In the genomic region with DNA sequence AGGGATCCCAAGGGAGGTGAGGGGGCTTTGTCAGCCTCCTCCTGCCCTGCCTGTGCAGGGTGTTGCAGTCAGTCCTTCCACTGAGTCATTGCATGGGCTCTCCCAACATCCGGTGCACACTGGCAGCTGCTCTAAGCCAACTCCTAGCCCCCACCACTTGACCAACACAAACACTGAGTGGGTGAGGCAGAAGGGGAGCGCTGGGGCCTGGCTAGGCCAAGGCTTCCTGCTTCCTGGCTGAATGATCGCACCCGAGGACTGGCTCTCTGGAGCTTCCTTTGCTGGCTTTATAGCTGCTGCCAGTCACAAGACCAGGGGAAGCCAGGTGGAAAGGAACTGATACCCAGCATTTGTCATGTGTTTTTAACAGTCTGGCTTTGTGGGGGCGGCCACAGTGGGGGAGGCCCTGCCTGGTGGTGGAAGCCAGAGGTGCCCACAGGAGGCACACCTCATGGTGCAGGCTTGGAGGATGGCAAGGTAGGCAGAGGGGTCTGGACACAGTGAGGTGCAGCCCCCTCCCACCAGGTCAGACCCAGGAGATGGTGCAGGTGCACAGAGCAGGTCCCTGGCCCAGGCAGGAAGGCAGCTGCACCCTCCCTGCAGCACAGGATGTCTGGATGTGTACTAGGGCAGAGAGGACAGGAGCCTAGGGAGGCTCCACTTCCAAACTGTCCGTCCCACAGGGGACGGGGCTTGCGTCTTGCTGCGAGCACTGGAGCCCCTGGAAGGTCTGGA, we compare ENCODE assay signal across 8 cellular contexts. TPM values are rescaled to one million over a fixed set of nuclear protein-coding genes. Genes with fewer than 3 reads are reported as not detected.
DNase-seq lines count a peak whose midpoint lies in the region; ATAC-seq and TF ChIP-seq lines count a peak whose summit lies in the region.

No MANE protein-coding gene starts in this region.

- in situ Hi-C loops in GM13976 (cut with MboI; ENCODE audit: low sequenced_read_pairs, unreplicated experiment): no loop called here

- H4K20me1 ChIP-seq in OCI-LY7 (ENCODE audit: insufficient read depth, low read length): no peaks in the 10 kb centered on the region

- peak overlapping the region; percentile 75 for H3K27ac ChIP-seq in OCI-LY7 (ENCODE audit: low read depth, low read length, poor library complexity, severe bottlenecking)

- H3K4me1 ChIP-seq in OCI-LY7 (ENCODE audit: insufficient read depth, low read length, poor library complexity, severe bottlenecking): peaks cover 20% of the 10 kb centered on the region

- H3K36me3 Mint-ChIP-seq in activated naive CD4-positive, alpha-beta T cell treated with anti-CD3 and anti-CD28 coated beads, Interleukin-2, amount 50 U/mL, for 72 hours: peaks cover 0 to 1% of the 10 kb centered on the region in 2 donors

- TF ChIP-seq CTCF in GM13976 (IDR thresholded peaks at IDR 0.05; ENCODE audit: borderline replicate concordance, control extremely low read depth, extremely low read depth, insufficient read depth, missing control alignments) (no peak), OCI-LY7 (conservative IDR thresholded peaks at IDR 0.05; ENCODE audit: low read length) (no peak)

- no peaks in the 10 kb centered on the region for H3K9me3 ChIP-seq in OCI-LY7 (ENCODE audit: low read length)

- DNase-seq in GM13976 (ENCODE audit: low spot score) (peak; percentile 80), OCI-LY7 (ENCODE audit: low spot score) (peak; percentile 83), cardiac septum (ENCODE audit: low spot score) (peak; percentile 86), NCI-H187 treated with DMSO at 0.1 percent for 48 hours (lab: John Stamatoyannopoulos, UW) (no peak), NCI-H748 treated with DMSO at 0.1 percent for 48 hours (lab: John Stamatoyannopoulos, UW) (no peak)
- DNase-seq in activated naive CD4-positive, alpha-beta T cell treated with anti-CD3 and anti-CD28 coated beads, Interleukin-2, amount 50 U/mL, for 72 hours (ENCODE audit: low spot score in 2 of 2): peak; percentile 58 to 83
- peak; percentile 54 for DNase-seq in stimulated activated CD4-positive, alpha-beta T cell treated with anti-CD3 and anti-CD28 coated beads, Interleukin-15, amount 100 ng/mL, for 48 hours (ENCODE audit: low read depth in 2 of 2)

- H3K79me2 ChIP-seq in OCI-LY7 (ENCODE audit: insufficient read depth, low read depth, low read length): no peaks in the 10 kb centered on the region

- H3K9me3 Mint-ChIP-seq in activated naive CD4-positive, alpha-beta T cell treated with anti-CD3 and anti-CD28 coated beads, Interleukin-2, amount 50 U/mL, for 72 hours: no peaks in the 10 kb centered on the region

- peaks cover 45% of the 10 kb centered on the region for H3K36me3 ChIP-seq in OCI-LY7 (ENCODE audit: insufficient read depth, low read length)

- no peak overlapping the region for H3K4me3 ChIP-seq in OCI-LY7 (ENCODE audit: low read depth, low read length, poor library complexity, severe bottlenecking)

- peak overlapping the region; percentile 89 to 92 for H3K27ac Mint-ChIP-seq in activated naive CD4-positive, alpha-beta T cell treated with anti-CD3 and anti-CD28 coated beads, Interleukin-2, amount 50 U/mL, for 72 hours

- POLR2A ChIA-PET in OCI-LY7 (lab: Charles Lee): interaction anchor here (0.5 kb wide), 1 partner anchor 587 kb away, joined by 4 read pairs; no protein-coding TSS in a partner anchor

- intact Hi-C loops in OCI-LY7 (cut with micrococcal nuclease; ENCODE audit: unreplicated experiment): no loop called here
- intact Hi-C loops in cardiac septum (cut with DNase I): no loop called here

- H3K9me2 ChIP-seq in OCI-LY7 (ENCODE audit: insufficient read depth, low read length): no peaks in the 10 kb centered on the region

- CTCF ChIA-PET in OCI-LY7 (lab: Charles Lee; ENCODE audit: unreplicated experiment): interaction anchor here (1.2 kb wide), 1 partner anchor 12 kb away, joined by 4 read pairs; no protein-coding TSS in a partner anchor

- peak; percentile 62 for ATAC-seq in HG03066 (IDR thresholded peaks at IDR 0.05; ENCODE audit: low read depth, unreplicated experiment)
- ATAC-seq in activated naive CD4-positive, alpha-beta T cell treated with anti-CD3 and anti-CD28 coated beads, Interleukin-2, amount 50 U/mL, for 72 hours: peak; percentile 90 to 94

- H2AFZ ChIP-seq in OCI-LY7 (ENCODE audit: low read length): no peak overlapping the region

- BruUV-seq in OCI-LY7 (replicated peaks; lab: Mats Ljungman, UMichigan): no TSS peak

- peak overlapping the region; percentile 37 for H3K4me2 ChIP-seq in OCI-LY7 (ENCODE audit: low read length)

RNA-seq across cellular contexts. Expression of gene MPG, which starts 6.9 kb away (rescaled TPM):
- total RNA-seq in OCI-LY7 (2014; rRNA removed; shearing (Covaris generic)): 119 and 126 TPM in 2 replicates
- total RNA-seq in OCI-LY7 (2022) (54.2 and 58.1 TPM in 2 replicates), cardiac septum (33.6 TPM)
- total RNA-seq in activated naive CD4-positive, alpha-beta T cell treated with anti-CD3 and anti-CD28 coated beads, Interleukin-2, amount 50 U/mL, for 72 hours: 10 to 100 TPM; 32.6 to 65.6 TPM

RNA-seq across cellular contexts. Expression of gene RHBDF1, which starts 12.5 kb away (rescaled TPM):
- 0.10 and 0.13 TPM in 2 replicates for total RNA-seq in OCI-LY7 (2014; rRNA removed; shearing (Covaris generic))
- 0.66 and 0.68 TPM in 2 replicates for total RNA-seq in OCI-LY7 (2022)
- total RNA-seq in activated naive CD4-positive, alpha-beta T cell treated with anti-CD3 and anti-CD28 coated beads, Interleukin-2, amount 50 U/mL, for 72 hours: under 1 TPM; 0.23 to 0.47 TPM
- total RNA-seq in cardiac septum: 31.4 TPM

RNA-seq across cellular contexts. Expression of gene SNRNP25, which starts 31.3 kb away (rescaled TPM):
- 61.4 and 68.1 TPM in 2 replicates for total RNA-seq in OCI-LY7 (2014; rRNA removed; shearing (Covaris generic))
- 63.0 and 68.3 TPM in 2 replicates for total RNA-seq in OCI-LY7 (2022)
- 10 to 100 TPM; 47.6 to 53.4 TPM for total RNA-seq in activated naive CD4-positive, alpha-beta T cell treated with anti-CD3 and anti-CD28 coated beads, Interleukin-2, amount 50 U/mL, for 72 hours
- total RNA-seq in cardiac septum: 45.6 TPM

RNA-seq across cellular contexts. Expression of gene POLR3K, which starts 31.5 kb away (rescaled TPM):
- total RNA-seq in OCI-LY7 (2014; rRNA removed; shearing (Covaris generic)): 26.2 and 28.6 TPM in 2 replicates
- total RNA-seq in OCI-LY7 (2022) (73.6 and 74.1 TPM in 2 replicates), cardiac septum (9.2 TPM)
- total RNA-seq in activated naive CD4-positive, alpha-beta T cell treated with anti-CD3 and anti-CD28 coated beads, Interleukin-2, amount 50 U/mL, for 72 hours: 10 to 100 TPM; 40.6 to 44.3 TPM

RNA-seq across cellular contexts. Expression of gene NPRL3, which starts 53.6 kb away (rescaled TPM):
- 12.8 and 14.2 TPM in 2 replicates for total RNA-seq in OCI-LY7 (2014; rRNA removed; shearing (Covaris generic))
- total RNA-seq in OCI-LY7 (2022) (50.2 and 50.9 TPM in 2 replicates), cardiac septum (24.0 TPM)
- total RNA-seq in activated naive CD4-positive, alpha-beta T cell treated with anti-CD3 and anti-CD28 coated beads, Interleukin-2, amount 50 U/mL, for 72 hours: 10 to 100 TPM; 27.4 to 51.3 TPM

Comparison
In these comparisons a context has a peak if more than half of its experiments do, and no peak if none do; other contexts are left out.
1. DNase-seq: peak in GM13976 (single experiment), OCI-LY7 (single experiment), activated naive CD4-positive, alpha-beta T cell treated with anti-CD3 and anti-CD28 coated beads, Interleukin-2, amount 50 U/mL, for 72 hours (2 of 2), cardiac septum (single experiment) and stimulated activated CD4-positive, alpha-beta T cell treated with anti-CD3 and anti-CD28 coated beads, Interleukin-15, amount 100 ng/mL, for 48 hours (2 of 2); none in NCI-H187 treated with DMSO at 0.1 percent for 48 hours (single experiment) and NCI-H748 treated with DMSO at 0.1 percent for 48 hours (single experiment).
2. RNA of gene RHBDF1, which starts 12.5 kb away (total RNA-seq): 31.4 TPM in cardiac septum (single experiment); 0.10 to 0.68 TPM in OCI-LY7 and 0.23 to 0.47 TPM in activated naive CD4-positive, alpha-beta T cell treated with anti-CD3 and anti-CD28 coated beads, Interleukin-2, amount 50 U/mL, for 72 hours; every median in the first group is over 10 times any median in the second.